33 cellular contexts compared by ENCODE assay signal in the genomic region with DNA sequence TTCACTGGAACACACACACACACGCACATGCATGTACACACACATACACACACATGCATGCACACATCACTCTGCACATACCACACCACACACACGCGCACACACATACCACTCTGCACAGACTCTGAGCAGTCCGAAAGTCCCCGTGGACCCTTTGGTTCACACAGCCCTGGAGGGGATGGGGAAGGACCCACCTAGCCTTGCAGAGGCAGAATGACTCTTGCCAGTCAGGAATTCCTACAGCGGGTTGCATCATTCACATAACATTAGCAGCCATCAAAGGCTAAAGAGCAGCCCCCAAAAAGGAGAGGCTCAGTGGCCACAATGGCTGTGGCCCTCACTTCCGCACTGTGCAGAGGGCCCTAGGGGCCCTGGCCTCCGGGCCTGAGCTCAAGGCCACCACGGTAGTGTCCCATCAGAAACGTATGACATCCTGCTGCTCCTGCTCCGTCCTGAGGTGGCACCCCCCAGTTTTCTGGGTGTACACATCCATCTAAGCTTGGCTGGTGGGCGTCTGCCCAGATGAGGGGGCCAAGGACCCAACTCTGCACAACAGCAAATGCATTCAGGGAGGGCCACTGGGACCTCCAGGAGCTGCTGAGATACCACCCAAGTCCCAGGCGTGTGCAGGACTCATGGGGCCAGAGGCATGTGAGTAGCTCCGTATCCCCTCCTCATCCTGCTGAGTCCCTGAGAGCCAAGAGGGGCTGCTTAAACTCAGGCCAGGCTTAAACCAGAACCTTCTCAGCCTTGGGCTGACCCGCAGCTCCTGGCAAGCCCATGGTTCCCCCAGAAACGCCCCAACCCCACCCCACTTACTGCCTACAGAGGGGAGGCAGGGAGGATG. TPM values are rescaled to one million over a fixed set of nuclear protein-coding genes. Genes with fewer than 3 reads are reported as not detected.
A peak's percentile ranks its signal among the peaks of the same experiment; 100 is the strongest.
DNase-seq lines count a peak whose midpoint lies in the region; ATAC-seq, FAIRE-seq and TF ChIP-seq lines count a peak whose summit lies in the region.
"Had no signal": no experiment of that assay in that cellular context is flagged by ENCODE, and none has a peak within 500 bp of the region (broad histone marks: within the 10 kb centered on the region; RNA-seq: fewer than 3 reads in every experiment).

No MANE protein-coding gene starts in this region.

- ATAC-seq in DND-41 (ENCODE audit: insufficient read depth, low read depth) (peak; percentile 8; the same call in 1 of the 3 replicates), GM23338 (no peak)
- no peak for ATAC-seq in activated CD8-positive, alpha-beta memory T cell treated with anti-CD3 and anti-CD28 coated beads, Interleukin-2, amount 10 ng/mL, durations not matched to agents 7 days and 5 days
- ATAC-seq: activated naive CD8-positive, alpha-beta T cell treated with anti-CD3 and anti-CD28 coated beads, Interleukin-2, amount 50 U/mL, for 24 hours; activated T-cell treated with anti-CD3 and anti-CD28 coated beads, Interleukin-2, amount 50 U/mL, for 72 hours; esophagus mucosa; HCT116; sciatic nerve had no signal

- H3K36me3 ChIP-seq in DND-41 (ENCODE audit: insufficient read depth, low read length) (no peaks in the 10 kb centered on the region), GM23338 (ENCODE audit: insufficient read depth) (no peaks in the 10 kb centered on the region), H1 (ENCODE audit: control insufficient read depth in 2 of 4, insufficient read depth in 4 of 4, low read length in 3 of 4) (no peaks in the 10 kb centered on the region)
- H3K36me3 ChIP-seq: prostate gland, thyroid gland had no signal

- H3K27me3 Mint-ChIP-seq in GM23338 (ENCODE audit: insufficient read depth, low read depth, poor library complexity) (peaks cover 27% of the 10 kb centered on the region), progenitor cell of endocrine pancreas (peaks cover 37% of the 10 kb centered on the region)
- H3K27me3 Mint-ChIP-seq in activated CD8-positive, alpha-beta memory T cell treated with anti-CD3 and anti-CD28 coated beads, Interleukin-2, amount 10 ng/mL, durations not matched to agents 7 days and 5 days: peaks cover 40% of the 10 kb centered on the region

- H2BK120ac ChIP-seq in H1 (replicated peaks; ENCODE audit: low read depth, low read length): no peak overlapping the region

- no peak for FAIRE-seq in H1 (lab: Jason Lieb, UNC)
- FAIRE-seq: G401.6 had no signal

- H3K4me1 Mint-ChIP-seq in GM23338: peaks cover 12% of the 10 kb centered on the region
- H3K4me1 Mint-ChIP-seq in progenitor cell of endocrine pancreas (ENCODE audit: low read depth): no peaks in the 10 kb centered on the region
- peaks cover 39% of the 10 kb centered on the region for H3K4me1 Mint-ChIP-seq in activated CD8-positive, alpha-beta memory T cell treated with anti-CD3 and anti-CD28 coated beads, Interleukin-2, amount 10 ng/mL, durations not matched to agents 7 days and 5 days

- peak overlapping the region; percentile 18; the same call in 1 of the 2 replicates for H4K8ac ChIP-seq in H1 (ENCODE audit: extremely low read depth, insufficient read depth, low read length)

- H4K20me1 ChIP-seq in DND-41 (ENCODE audit: insufficient read depth, low read length) (no peaks in the 10 kb centered on the region), GM23338 (replicated peaks; ENCODE audit: insufficient read depth) (no peaks in the 10 kb centered on the region), H1 (replicated peaks in 1 of 2; ENCODE audit: control insufficient read depth in 1 of 2, insufficient read depth in 2 of 2, low read length in 2 of 2) (no peaks in the 10 kb centered on the region)

- no peak overlapping the region for H3K56ac ChIP-seq in H1 (replicated peaks; ENCODE audit: insufficient read length, low read depth, low read length)

- H2BK20ac ChIP-seq in H1 (ENCODE audit: low read length): peak overlapping the region; percentile 88; the same call in 1 of the 2 replicates

- H3K4ac ChIP-seq in H1 (replicated peaks; ENCODE audit: insufficient read length, low read depth, low read length): no peak overlapping the region

- no peak overlapping the region for H3K4me3 Mint-ChIP-seq in GM23338
- no peak overlapping the region for H3K4me3 Mint-ChIP-seq in progenitor cell of endocrine pancreas (ENCODE audit: low read depth)
- H3K4me3 Mint-ChIP-seq in activated CD8-positive, alpha-beta memory T cell treated with anti-CD3 and anti-CD28 coated beads, Interleukin-2, amount 10 ng/mL, durations not matched to agents 7 days and 5 days: no peak overlapping the region
- H3K4me3 Mint-ChIP-seq: activated naive CD8-positive, alpha-beta T cell treated with anti-CD3 and anti-CD28 coated beads, Interleukin-2, amount 50 U/mL, for 24 hours; activated T-cell treated with anti-CD3 and anti-CD28 coated beads, Interleukin-2, amount 50 U/mL, for 72 hours; endodermal cell had no signal

- H3K4me2 ChIP-seq in DND-41 (ENCODE audit: insufficient read depth, low read length) (no peak overlapping the region), GM23338 (no peak overlapping the region), H1 (ENCODE audit: insufficient read depth in 1 of 2, low read depth in 2 of 2, low read length in 2 of 2) (no peak overlapping the region)

- peak overlapping the region; percentile 65 for H3K18ac ChIP-seq in H1 (ENCODE audit: extremely low read depth, low read length)

- H2BK12ac ChIP-seq in H1 (ENCODE audit: low read depth, low read length): peak overlapping the region; percentile 92

- peak overlapping the region; percentile 32; the same call in 1 of the 2 replicates for H2BK15ac ChIP-seq in H1 (ENCODE audit: low read length)

- H3K79me2 ChIP-seq in DND-41 (ENCODE audit: insufficient read depth, low read length): no peaks in the 10 kb centered on the region
- H3K79me2 ChIP-seq in GM23338 (replicated peaks; ENCODE audit: insufficient read depth): no peaks in the 10 kb centered on the region
- H3K79me2 ChIP-seq in H1 (ENCODE audit: control insufficient read depth in 1 of 2, insufficient read depth in 2 of 2, low read length in 2 of 2): no peaks in the 10 kb centered on the region

- H4K91ac ChIP-seq in H1 (replicated peaks; ENCODE audit: insufficient read length, low read length): peak overlapping the region; percentile 71

- H3K9me3 ChIP-seq in DND-41 (ENCODE audit: insufficient read depth, low read length, severe bottlenecking): no peaks in the 10 kb centered on the region
- no peaks in the 10 kb centered on the region for H3K9me3 ChIP-seq in H1 (ENCODE audit: insufficient read depth in 2 of 2, low read depth in 1 of 2, low read length in 1 of 2)
- H3K9me3 ChIP-seq: prostate gland, thyroid gland had no signal

- no peaks in the 10 kb centered on the region for H3K9me2 ChIP-seq in GM23338 (ENCODE audit: insufficient read depth)

- DNase-seq in DND-41: no peak
- no peak for DNase-seq in GM23338 (ENCODE audit: low spot score)
- no peak for DNase-seq in H1 (ENCODE audit: low read depth in 1 of 2, low spot score in 2 of 2)
- DNase-seq in progenitor cell of endocrine pancreas (ENCODE audit: low spot score, unreplicated experiment): no peak
- DNase-seq in ureter (ENCODE audit: low spot score): no peak
- DNase-seq in activated CD8-positive, alpha-beta memory T cell treated with anti-CD3 and anti-CD28 coated beads, Interleukin-2, amount 10 ng/mL, durations not matched to agents 7 days and 5 days: no peak
- no peak for DNase-seq in SK-N-DZ (ENCODE audit: low spot score)
- DNase-seq: activated CD4-positive, alpha-beta T cell treated with anti-CD3 and anti-CD28 coated beads for 4 hours; activated naive CD4-positive, alpha-beta T cell; activated naive CD8-positive, alpha-beta T cell treated with anti-CD3 and anti-CD28 coated beads, Interleukin-2, amount 50 U/mL, for 24 hours; activated T-cell treated with anti-CD3 and anti-CD28 coated beads, Interleukin-2, amount 50 U/mL, for 72 hours; C1 segment of cervical spinal cord; central memory CD4-positive, alpha-beta T cell; COR-L47; DMS53; endodermal cell; foreskin fibroblast; Kasumi-1; kidney glomerular epithelial cell; NCI-H1436; NCI-H2107; NCI-H748 treated with DMSO at 0.1 percent for 48 hours; SIG-M5; stimulated activated CD4-positive, alpha-beta T cell treated with anti-CD3 and anti-CD28 coated beads, Interleukin-4, amount 100 ng/mL, for 24 hours; T-helper 9 cell; thyroid gland had no signal

- H3K36me3 Mint-ChIP-seq in GM23338 (ENCODE audit: low read depth) (no peaks in the 10 kb centered on the region), progenitor cell of endocrine pancreas (ENCODE audit: insufficient read depth) (no peaks in the 10 kb centered on the region)
- H3K36me3 Mint-ChIP-seq in activated CD8-positive, alpha-beta memory T cell treated with anti-CD3 and anti-CD28 coated beads, Interleukin-2, amount 10 ng/mL, durations not matched to agents 7 days and 5 days: no peaks in the 10 kb centered on the region

- no peak for TF ChIP-seq EP300 in H1 (IDR thresholded peaks at IDR 0.05; ENCODE audit: borderline replicate concordance in 1 of 2, low read depth in 2 of 2, low read length in 2 of 2)

- CTCF ChIA-PET in H1 (lab: Charles Lee; ENCODE audit: partially characterized antibody): interaction anchor here (1.1 to 5.8 kb wide), 16 partner anchors 8 to 752 kb away, joined by 3 to 49 read pairs (median 8); no protein-coding TSS in a partner anchor
- CTCF ChIA-PET in activated CD8-positive, alpha-beta memory T cell treated with anti-CD3 and anti-CD28 coated beads, Interleukin-2, amount 10 ng/mL, durations not matched to agents 7 days and 5 days (lab: Charles Lee): interaction anchor here (0.6 to 5.2 kb wide), 9 partner anchors 8 to 81 kb away, joined by 3 to 128 read pairs (median 7); no protein-coding TSS in a partner anchor

- peaks cover 3% of the 10 kb centered on the region; the same call in 1 of the 2 replicates for H3K23me2 ChIP-seq in H1 (ENCODE audit: low read depth, low read length)

- no peaks in the 10 kb centered on the region for H3K79me1 ChIP-seq in H1 (ENCODE audit: low read depth, low read length)

- H3K27ac ChIP-seq in DND-41 (ENCODE audit: low read length) (no peak overlapping the region), GM23338 (ENCODE audit: low read depth) (no peak overlapping the region), H1 (ENCODE audit: low read depth, low read length) (no peak overlapping the region)
- H3K27ac ChIP-seq: prostate gland, thyroid gland, VCaP had no signal

- H3K14ac ChIP-seq in H1 (ENCODE audit: insufficient read length): no peak overlapping the region

- TF ChIP-seq POLR2A in H1 (IDR thresholded peaks at IDR 0.05; ENCODE audit: control extremely low read depth in 1 of 2, low read depth in 2 of 2, low read length in 2 of 2): no peak

- TF ChIP-seq CTCF in DND-41 (IDR thresholded peaks at IDR 0.05; ENCODE audit: borderline replicate concordance, extremely low read depth, low read length, poor library complexity, severe bottlenecking) (no peak), GM23338 (conservative IDR thresholded peaks at IDR 0.05; ENCODE audit: low read depth in 2 of 2) (no peak), H1 (IDR thresholded peaks at IDR 0.05; ENCODE audit: control extremely low read depth in 1 of 3, insufficient read depth in 1 of 3, low read depth in 1 of 3, low read length in 3 of 3) (no peak), progenitor cell of endocrine pancreas (IDR thresholded peaks at IDR 0.05; ENCODE audit: unreplicated experiment) (no peak)

- no peak overlapping the region for H3K23ac ChIP-seq in H1 (ENCODE audit: insufficient read length)

- H3K27ac Mint-ChIP-seq in GM23338 (no peak overlapping the region; the same call in 1 of the 2 replicates), progenitor cell of endocrine pancreas (peak overlapping the region; percentile 38)
- no peak overlapping the region for H3K27ac Mint-ChIP-seq in activated CD8-positive, alpha-beta memory T cell treated with anti-CD3 and anti-CD28 coated beads, Interleukin-2, amount 10 ng/mL, durations not matched to agents 7 days and 5 days
- H3K27ac Mint-ChIP-seq: activated naive CD8-positive, alpha-beta T cell treated with anti-CD3 and anti-CD28 coated beads, Interleukin-2, amount 50 U/mL, for 24 hours; activated T-cell treated with anti-CD3 and anti-CD28 coated beads, Interleukin-2, amount 50 U/mL, for 72 hours had no signal

- H3K9ac ChIP-seq in DND-41 (ENCODE audit: low read depth, low read length) (no peak overlapping the region), H1 (replicated peaks in 1 of 4; ENCODE audit: extremely low read depth in 1 of 4, low read depth in 3 of 4, low read length in 3 of 4) (no peak overlapping the region)

- H3K27me3 ChIP-seq in DND-41 (ENCODE audit: insufficient read depth, low read length, poor library complexity): no peaks in the 10 kb centered on the region
- peaks cover 19% of the 10 kb centered on the region for H3K27me3 ChIP-seq in GM23338 (ENCODE audit: insufficient read depth)
- H3K27me3 ChIP-seq in H1 (replicated peaks in 1 of 4; ENCODE audit: control insufficient read depth in 3 of 4, extremely low read depth in 1 of 4, insufficient read depth in 3 of 4, low read length in 3 of 4): peaks cover 1 to 18% (median 16%) of the 10 kb centered on the region in 4 experiments
- H3K27me3 ChIP-seq: thyroid gland had no signal

- no peak overlapping the region for H4K5ac ChIP-seq in H1 (ENCODE audit: insufficient read length, low read depth, low read length)

- WGBS in H1 (ENCODE audit: extremely low coverage in 1 of 2, insufficient coverage in 1 of 2, insufficient read length in 1 of 2, insufficient replicate concordance in 2 of 2, low coverage in 1 of 2, low lambda C conversion rate in 2 of 2, missing lambda C conversion rate in 1 of 2), 2 experiments: 94% methylated on average over 16 of the region's 16 CpGs; no CpG with 5 or more reads in 1 of the 2 experiments

- H3K4me3 ChIP-seq in DND-41 (ENCODE audit: low read depth in 1 of 2, low read length in 2 of 2): no peak overlapping the region
- H3K4me3 ChIP-seq in GM23338: no peak overlapping the region
- no peak overlapping the region for H3K4me3 ChIP-seq in H1 (ENCODE audit: extremely low read depth in 1 of 4, insufficient read depth in 2 of 4, low read depth in 3 of 4, low read length in 4 of 4)
- H3K4me3 ChIP-seq: prostate gland, thyroid gland had no signal

- H3K9me3 Mint-ChIP-seq in GM23338 (no peaks in the 10 kb centered on the region), progenitor cell of endocrine pancreas (ENCODE audit: low read depth) (no peaks in the 10 kb centered on the region)
- no peaks in the 10 kb centered on the region for H3K9me3 Mint-ChIP-seq in activated CD8-positive, alpha-beta memory T cell treated with anti-CD3 and anti-CD28 coated beads, Interleukin-2, amount 10 ng/mL, durations not matched to agents 7 days and 5 days (ENCODE audit: low read depth)
- H3K9me3 Mint-ChIP-seq: activated naive CD8-positive, alpha-beta T cell treated with anti-CD3 and anti-CD28 coated beads, Interleukin-2, amount 50 U/mL, for 24 hours; activated T-cell treated with anti-CD3 and anti-CD28 coated beads, Interleukin-2, amount 50 U/mL, for 72 hours; endodermal cell had no signal

- no peaks in the 10 kb centered on the region; the same call in 1 of the 2 replicates for H3F3A ChIP-seq in GM23338 (replicated peaks; ENCODE audit: low read depth)

- no peak for TF ChIP-seq RAD21 in H1 (IDR thresholded peaks at IDR 0.05 in 1 of 2, conservative IDR thresholded peaks at IDR 0.05 in 1 of 2; ENCODE audit: low read depth in 2 of 2, low read length in 2 of 2)

- peak overlapping the region; percentile 45; the same call in 1 of the 2 replicates for H2BK5ac ChIP-seq in H1 (ENCODE audit: low read depth, low read length)

- POLR2A ChIA-PET in H1 (lab: Charles Lee; ENCODE audit: partially characterized antibody): interaction anchor here (0.5 to 1.9 kb wide), 8 partner anchors 9 to 82 kb away, joined by 3 to 6 read pairs (median 3); no protein-coding TSS in a partner anchor

- 0 out of 2 replicates have a peak overlapping the region, but pooled peaks have one; percentile 44 for H2AK5ac ChIP-seq in H1 (ENCODE audit: low read depth, low read length)

- H3K4me1 ChIP-seq in DND-41 (ENCODE audit: insufficient read depth, low read length): no peaks in the 10 kb centered on the region
- no peaks in the 10 kb centered on the region for H3K4me1 ChIP-seq in GM23338 (ENCODE audit: insufficient read depth)
- H3K4me1 ChIP-seq in H1 (replicated peaks in 1 of 4; ENCODE audit: control insufficient read depth in 3 of 4, insufficient read depth in 4 of 4, low read length in 3 of 4): peaks cover 0 to 7% (median 3%) of the 10 kb centered on the region in 4 experiments; a peak in 2 of 7 replicates
- H3K4me1 ChIP-seq: prostate gland had no signal

- H2AFZ ChIP-seq in DND-41 (ENCODE audit: low read depth, low read length) (no peak overlapping the region), GM23338 (0 out of 2 replicates have a peak overlapping the region, but pooled peaks have one; percentile 63), H1 (ENCODE audit: low read length) (no peak overlapping the region; the same call in 1 of the 2 replicates)

RNA-seq across cellular contexts. Expression of a gene that starts 2.2 kb away (rescaled TPM):
- 0.31 and 0.59 TPM in 2 replicates for total RNA-seq in GM23338 (2014; rRNA removed; shearing (Covaris generic))
- polyA plus RNA-seq in GM23338 (2016; fragmentation: Nextera tagmentation; extraction: Ambion mirVana): 0.24 and 0.29 TPM in 2 replicates
- 0.46 and 0.56 TPM in 2 replicates for total RNA-seq in H1 (2021; fragmentation: NEBNext Ultra II Directional; extraction: Animal tissue kit (Norgen Biotek cat#: 25700))
- 1.5 and 2.0 TPM in 2 replicates for polyA plus RNA-seq in H1 (2011; rRNA removed)
- polyA plus RNA-seq in H1 (2011; cell fraction: cytosol; rRNA removed): 1.0 TPM
- 1.5 TPM for polyA plus RNA-seq in H1 (2011; cell fraction: nucleus; rRNA removed)
- 0.40 to 0.78 TPM (median 0.60 TPM) in 4 replicates for polyA plus RNA-seq in H1 (2012, experiment 1 of 2)
- 0.38 TPM for polyA plus RNA-seq in H1 (2012, experiment 2 of 2)
- 0.77 TPM for polyA plus RNA-seq in H1 (2013, experiment 1 of 2)
- polyA plus RNA-seq in H1 (2013, experiment 2 of 2): 0.83 TPM
- polyA minus RNA-seq in H1 (2011; rRNA and poly(A)+ RNA removed): 0.78 and 1.2 TPM in 2 replicates
- polyA minus RNA-seq in H1 (2011; cell fraction: cytosol; rRNA and poly(A)+ RNA removed): 0.44 TPM
- 0.90 TPM for polyA minus RNA-seq in H1 (2011; cell fraction: nucleus; rRNA and poly(A)+ RNA removed)
- total RNA-seq in progenitor cell of endocrine pancreas: not detected in 2 replicates
- 2.0 TPM for total RNA-seq in ureter
- 1 to 10 TPM; 3.6 to 8.6 TPM for total RNA-seq in activated CD8-positive, alpha-beta memory T cell treated with anti-CD3 and anti-CD28 coated beads, Interleukin-2, amount 10 ng/mL, durations not matched to agents 7 days and 5 days
- not detected in 2 replicates for polyA plus RNA-seq in SK-N-DZ (2014; cell fraction: cytosol; rRNA removed)
- polyA plus RNA-seq in SK-N-DZ (2014; cell fraction: nucleus; rRNA removed): not detected in 2 replicates
- total RNA-seq: lung microvascular endothelial cell had no signal
